3 cellular contexts compared by ENCODE assay signal in genomic region chr4:176498857-176499256, GRCh38.
TF ChIP-seq lines count a peak whose summit lies in the region.

No MANE protein-coding gene starts in this region.

TF ChIP-seq in SK-N-SH, 30 proteins besides CTCF, POLR2A, EP300 and RAD21 (continued from another document):
- no peak for TF ChIP-seq USF1 (IDR thresholded peaks at IDR 0.05; ENCODE audit: borderline replicate concordance, low read depth)
- no peak for TF ChIP-seq SIN3A (IDR thresholded peaks at IDR 0.05; ENCODE audit: borderline replicate concordance, low read depth, low read length)
- TF ChIP-seq POLR2AphosphoS5 (IDR thresholded peaks at IDR 0.05; ENCODE audit: low read depth, low read length): no peak
- no peak for TF ChIP-seq TAF1 (IDR thresholded peaks at IDR 0.05; ENCODE audit: borderline replicate concordance, low read depth, low read length)
- no peak for TF ChIP-seq USF2 (IDR thresholded peaks at IDR 0.05; ENCODE audit: borderline replicate concordance, low read depth, low read length)
- TF ChIP-seq EZH2phosphoT487 (IDR thresholded peaks at IDR 0.05; ENCODE audit: borderline replicate concordance, low read depth): no peak
- no peak for TF ChIP-seq SMC3 (IDR thresholded peaks at IDR 0.05; ENCODE audit: low read depth, low read length)
- no peak for TF ChIP-seq RCOR1 (IDR thresholded peaks at IDR 0.05; ENCODE audit: low read length)
- TF ChIP-seq GABPA (IDR thresholded peaks at IDR 0.05; ENCODE audit: low read depth): no peak
- TF ChIP-seq NFIC (IDR thresholded peaks at IDR 0.05; ENCODE audit: borderline replicate concordance): no peak
- TF ChIP-seq JUND (IDR thresholded peaks at IDR 0.05): no peak
- TF ChIP-seq ELF1 (IDR thresholded peaks at IDR 0.05): no peak
- TF ChIP-seq ZBTB33 (IDR thresholded peaks at IDR 0.05; ENCODE audit: borderline replicate concordance, low read depth): no peak
- TF ChIP-seq IRF3 (IDR thresholded peaks at IDR 0.05; ENCODE audit: low read depth, low read length): no peak
- no peak for TF ChIP-seq TCF12 (IDR thresholded peaks at IDR 0.05)

TF ChIP-seq in SK-N-SH treated with all-trans-retinoic acid at 6 μM for 48 hours, 23 proteins besides CTCF, POLR2A, EP300 and RAD21:
- no peak for TF ChIP-seq PATZ1 (CRISPR knock-in tag; IDR thresholded peaks at IDR 0.05; ENCODE audit: borderline replicate concordance)
- no peak for TF ChIP-seq ISL1 (CRISPR knock-in tag; IDR thresholded peaks at IDR 0.05)
- TF ChIP-seq RARB (CRISPR knock-in tag; IDR thresholded peaks at IDR 0.05): no peak
- TF ChIP-seq POU6F1 (CRISPR knock-in tag; IDR thresholded peaks at IDR 0.05; ENCODE audit: borderline replicate concordance, low read depth): no peak
- TF ChIP-seq BACH2 (CRISPR knock-in tag; IDR thresholded peaks at IDR 0.05; ENCODE audit: borderline replicate concordance): no peak
- no peak for TF ChIP-seq CSDC2 (CRISPR knock-in tag; IDR thresholded peaks at IDR 0.05)
- no peak for TF ChIP-seq ZFP30 (CRISPR knock-in tag; IDR thresholded peaks at IDR 0.05)
- TF ChIP-seq TCF4 (CRISPR knock-in tag; IDR thresholded peaks at IDR 0.05; ENCODE audit: borderline replicate concordance): no peak
- TF ChIP-seq CSRNP3 (CRISPR knock-in tag; IDR thresholded peaks at IDR 0.05): no peak
- no peak for TF ChIP-seq ZFP3 (CRISPR knock-in tag; IDR thresholded peaks at IDR 0.05)
- no peak for TF ChIP-seq ESRRG (CRISPR knock-in tag; IDR thresholded peaks at IDR 0.05)
- TF ChIP-seq GLIS3 (CRISPR knock-in tag; IDR thresholded peaks at IDR 0.05): no peak
TF ChIP-seq in SK-N-SH treated with all-trans-retinoic acid at 6 μM for 48 hours: peak in this region for 0.

TF ChIP-seq in GM23338, 12 proteins besides CTCF, POLR2A, EP300 and RAD21 (continued from another document):
- TF ChIP-seq REST (IDR thresholded peaks at IDR 0.05; ENCODE audit: unreplicated experiment) (no peak), ZNF462 (CRISPR knock-in tag; IDR thresholded peaks at IDR 0.05) (no peak), ZNF114 (CRISPR knock-in tag; IDR thresholded peaks at IDR 0.05) (no peak), ZNF331 (CRISPR knock-in tag; IDR thresholded peaks at IDR 0.05; ENCODE audit: low read depth) (no peak), EZH2 (IDR thresholded peaks at IDR 0.05; ENCODE audit: low read depth, unreplicated experiment) (no peak)
